ENCODE assay signal across 1 cellular context in the genomic region with DNA sequence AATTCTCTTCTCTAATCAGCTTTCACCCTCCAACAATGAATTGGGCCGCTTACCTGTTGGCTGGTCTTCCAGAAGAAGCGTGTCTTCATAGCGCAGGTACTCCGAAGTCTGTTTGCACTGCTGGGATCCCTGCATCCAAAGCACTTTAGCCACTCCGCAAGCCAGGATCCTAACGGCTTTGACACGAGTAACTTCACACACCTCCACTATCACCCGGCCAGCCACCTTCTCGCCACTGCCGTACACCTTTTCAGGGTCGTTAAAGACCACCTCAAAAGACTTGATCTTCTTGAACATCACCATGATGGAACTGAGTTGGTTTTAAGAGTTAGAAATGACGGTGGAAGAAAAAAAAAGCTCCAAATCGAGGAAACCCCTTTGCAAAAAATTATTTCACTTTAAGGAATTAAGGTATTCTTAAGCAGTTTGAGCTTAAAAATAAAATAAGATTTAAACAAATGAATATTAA.
TF ChIP-seq lines count a peak whose summit lies in the region.

No MANE protein-coding gene starts in this region.

TF ChIP-seq in K562, 482 proteins besides CTCF, POLR2A, EP300 and RAD21 (continued from another document):
- TF ChIP-seq ZEB2 (IDR thresholded peaks at IDR 0.05) (peak; percentile 75; the same call in 1 of the 2 replicates), SAP30 (IDR thresholded peaks at IDR 0.05; ENCODE audit: borderline replicate concordance, insufficient read depth, low read depth, low read length, poor library complexity, severe bottlenecking) (peak; percentile 11), ZNF444 (CRISPR knock-in tag; IDR thresholded peaks at IDR 0.05) (0 out of 2 replicates have a peak, but pooled peaks have one; percentile 3), NFRKB (IDR thresholded peaks at IDR 0.05; ENCODE audit: low read depth) (peak; percentile 14; the same call in 1 of the 2 replicates), CHD1 (IDR thresholded peaks at IDR 0.05; ENCODE audit: low read length) (peak; percentile 100), NR2C2 (CRISPR knock-in tag; IDR thresholded peaks at IDR 0.05) (0 out of 2 replicates have a peak, but pooled peaks have one; percentile 29), NR2C2 (tag; IDR thresholded peaks at IDR 0.05) (no peak), ZNF668 (CRISPR knock-in tag; IDR thresholded peaks at IDR 0.05) (peak; percentile 75; the same call in 1 of the 2 replicates), MLX (CRISPR knock-in tag; conservative IDR thresholded peaks at IDR 0.05) (no peak), ARHGAP35 (IDR thresholded peaks at IDR 0.05; ENCODE audit: partially characterized antibody) (peak; percentile 79), NFATC3 (IDR thresholded peaks at IDR 0.05) (no peak), ZNF695 (CRISPR knock-in tag; IDR thresholded peaks at IDR 0.05) (0 out of 2 replicates have a peak, but pooled peaks have one; percentile 49), THRAP3 (IDR thresholded peaks at IDR 0.05; ENCODE audit: borderline replicate concordance) (peak; percentile 98), BCLAF1 (IDR thresholded peaks at IDR 0.05; ENCODE audit: borderline replicate concordance in 1 of 2, control insufficient read depth in 1 of 2, low read depth in 2 of 2, low read length in 1 of 2) (0 out of 4 replicates have a peak, but pooled peaks of 1 of the 2 experiments have one; percentile 60), HOXB6 (CRISPR knock-in tag; IDR thresholded peaks at IDR 0.05; ENCODE audit: borderline replicate concordance) (peak; percentile 80; the same call in 1 of the 2 replicates), CSDE1 (IDR thresholded peaks at IDR 0.05) (no peak; a peak in 1 of 4 replicates), CHCHD3 (CRISPR knock-in tag; IDR thresholded peaks at IDR 0.05) (0 out of 2 replicates have a peak, but pooled peaks have one; percentile 3), BRCA1 (IDR thresholded peaks at IDR 0.05) (no peak), BRCA1 (CRISPR knock-in tag; IDR thresholded peaks at IDR 0.05) (no peak)
- TF ChIP-seq, protein P1, sequence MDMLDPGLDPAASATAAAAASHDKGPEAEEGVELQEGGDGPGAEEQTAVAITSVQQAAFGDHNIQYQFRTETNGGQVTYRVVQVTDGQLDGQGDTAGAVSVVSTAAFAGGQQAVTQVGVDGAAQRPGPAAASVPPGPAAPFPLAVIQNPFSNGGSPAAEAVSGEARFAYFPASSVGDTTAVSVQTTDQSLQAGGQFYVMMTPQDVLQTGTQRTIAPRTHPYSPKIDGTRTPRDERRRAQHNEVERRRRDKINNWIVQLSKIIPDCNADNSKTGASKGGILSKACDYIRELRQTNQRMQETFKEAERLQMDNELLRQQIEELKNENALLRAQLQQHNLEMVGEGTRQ (CRISPR knock-in tag; IDR thresholded peaks at IDR 0.05) = no peak
- TF ChIP-seq, protein P2, sequence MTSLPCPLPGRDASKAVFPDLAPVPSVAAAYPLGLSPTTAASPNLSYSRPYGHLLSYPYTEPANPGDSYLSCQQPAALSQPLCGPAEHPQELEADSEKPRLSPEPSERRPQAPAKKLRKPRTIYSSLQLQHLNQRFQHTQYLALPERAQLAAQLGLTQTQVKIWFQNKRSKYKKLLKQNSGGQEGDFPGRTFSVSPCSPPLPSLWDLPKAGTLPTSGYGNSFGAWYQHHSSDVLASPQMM (CRISPR knock-in tag; IDR thresholded peaks at IDR 0.05) = peak; percentile 46; the same call in 1 of the 2 replicates
- TF ChIP-seq, protein P3, sequence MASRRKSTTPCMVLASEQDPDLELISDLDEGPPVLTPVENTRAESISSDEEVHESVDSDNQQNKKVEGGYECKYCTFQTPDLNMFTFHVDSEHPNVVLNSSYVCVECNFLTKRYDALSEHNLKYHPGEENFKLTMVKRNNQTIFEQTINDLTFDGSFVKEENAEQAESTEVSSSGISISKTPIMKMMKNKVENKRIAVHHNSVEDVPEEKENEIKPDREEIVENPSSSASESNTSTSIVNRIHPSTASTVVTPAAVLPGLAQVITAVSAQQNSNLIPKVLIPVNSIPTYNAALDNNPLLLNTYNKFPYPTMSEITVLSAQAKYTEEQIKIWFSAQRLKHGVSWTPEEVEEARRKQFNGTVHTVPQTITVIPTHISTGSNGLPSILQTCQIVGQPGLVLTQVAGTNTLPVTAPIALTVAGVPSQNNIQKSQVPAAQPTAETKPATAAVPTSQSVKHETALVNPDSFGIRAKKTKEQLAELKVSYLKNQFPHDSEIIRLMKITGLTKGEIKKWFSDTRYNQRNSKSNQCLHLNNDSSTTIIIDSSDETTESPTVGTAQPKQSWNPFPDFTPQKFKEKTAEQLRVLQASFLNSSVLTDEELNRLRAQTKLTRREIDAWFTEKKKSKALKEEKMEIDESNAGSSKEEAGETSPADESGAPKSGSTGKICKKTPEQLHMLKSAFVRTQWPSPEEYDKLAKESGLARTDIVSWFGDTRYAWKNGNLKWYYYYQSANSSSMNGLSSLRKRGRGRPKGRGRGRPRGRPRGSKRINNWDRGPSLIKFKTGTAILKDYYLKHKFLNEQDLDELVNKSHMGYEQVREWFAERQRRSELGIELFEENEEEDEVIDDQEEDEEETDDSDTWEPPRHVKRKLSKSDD (conservative IDR thresholded peaks at IDR 0.05; ENCODE audit: low read length) = no peak
